22 cellular contexts compared by ENCODE assay signal in the genomic region with DNA sequence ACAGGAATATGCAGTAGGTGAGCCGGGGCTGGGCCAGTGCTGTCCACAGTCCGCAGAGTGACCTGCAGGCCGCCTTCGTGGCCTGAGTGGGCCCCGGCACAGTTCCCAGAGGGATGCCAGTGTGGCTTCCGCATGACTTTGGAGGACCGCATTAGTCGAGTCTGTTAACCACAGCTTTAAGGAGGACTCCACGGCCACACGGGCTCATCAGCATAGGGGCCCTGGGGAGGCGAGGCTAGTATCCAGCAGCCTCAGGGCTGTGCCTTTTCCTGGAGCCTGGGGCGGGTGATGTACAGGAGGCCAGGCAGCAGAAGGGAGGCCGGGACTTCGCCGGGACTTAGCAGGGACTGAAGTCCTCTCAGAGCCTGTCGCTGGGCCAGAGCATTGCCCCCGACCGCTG. TPM values are rescaled to one million over a fixed set of nuclear protein-coding genes. Genes with fewer than 3 reads are reported as not detected.
DNase-seq lines count a peak whose midpoint lies in the region; ATAC-seq, FAIRE-seq and TF ChIP-seq lines count a peak whose summit lies in the region.
"Had no signal": no experiment of that assay in that cellular context is flagged by ENCODE, and none has a peak within 500 bp of the region (broad histone marks: within the 10 kb centered on the region; RNA-seq: fewer than 3 reads in every experiment).

No MANE protein-coding gene starts in this region.

- no peak for TF ChIP-seq POLR2A in HepG2 (IDR thresholded peaks at IDR 0.05; ENCODE audit: insufficient read depth in 1 of 2, low read depth in 2 of 2, low read length in 2 of 2)
- TF ChIP-seq POLR2A in right lobe of liver (IDR thresholded peaks at IDR 0.05): no peak

- FAIRE-seq in HepG2 (lab: Jason Lieb, UNC): no peak
- FAIRE-seq: A549, D721Med, G401.6, GM12891, GM19239 had no signal

- CTCF ChIA-PET in HepG2 (lab: Yijun Ruan, JAX; ENCODE audit: low intra/inter-chr PET ratio, low total read pairs): no interaction called here

- H3K4me2 ChIP-seq in HepG2 (ENCODE audit: low read depth, low read length) (no peak overlapping the region), neuronal stem cell (ENCODE audit: insufficient read depth, low read length, poor library complexity, severe bottlenecking) (no peak overlapping the region)
- H3K4me2 ChIP-seq: A549 had no signal

- no peak overlapping the region for H4K8ac ChIP-seq in neuronal stem cell (ENCODE audit: low read depth, low read length)

- no peak overlapping the region for H3K9ac ChIP-seq in HepG2 (ENCODE audit: insufficient read depth, low read depth, low read length)
- peak overlapping the region; percentile 17 for H3K9ac ChIP-seq in NT2/D1 (ENCODE audit: insufficient read length, low read depth)
- H3K9ac ChIP-seq in neuronal stem cell (ENCODE audit: low read depth, low read length, poor library complexity): no peak overlapping the region

- H3K27ac ChIP-seq in HepG2 (ENCODE audit: extremely low read length, insufficient read depth, low read length) (peak overlapping the region; percentile 55), right lobe of liver (no peak overlapping the region), neuronal stem cell (replicated peaks; ENCODE audit: low read length) (no peak overlapping the region), SJCRH30 (no peak overlapping the region)
- H3K27ac ChIP-seq: 22Rv1, A549, C4-2B had no signal

- no peak for TF ChIP-seq RAD21 in HepG2 (CRISPR knock-in tag; IDR thresholded peaks at IDR 0.05)

- intact Hi-C loops in HepG2 (cut with micrococcal nuclease; ENCODE audit: unreplicated experiment): no loop called here
- intact Hi-C loops in right lobe of liver (cut with DNase I): loop anchor here in 1 of 2 donors (5.0 kb wide), 1 partner anchor 44 kb away; the partner anchor contains the start of gene NPW

- H2BK15ac ChIP-seq in neuronal stem cell (ENCODE audit: low read length): no peak overlapping the region

- H3K23ac ChIP-seq in neuronal stem cell (ENCODE audit: low read depth, low read length, poor library complexity): no peak overlapping the region

- H2BK12ac ChIP-seq in neuronal stem cell (ENCODE audit: low read length): no peak overlapping the region

- TF ChIP-seq CTCF in HepG2 (CRISPR knock-in tag; IDR thresholded peaks at IDR 0.05) (no peak), right lobe of liver (IDR thresholded peaks at IDR 0.05) (no peak)

- POLR2A ChIA-PET in HepG2 (lab: Yijun Ruan, JAX): no interaction called here

- TF ChIP-seq EP300 in HepG2 (IDR thresholded peaks at IDR 0.05; ENCODE audit: low read depth in 2 of 2, low read length in 2 of 2) (no peak), HepG2 (CRISPR knock-in tag; IDR thresholded peaks at IDR 0.05; ENCODE audit: borderline replicate concordance) (no peak)

- no peak overlapping the region for H3K14ac ChIP-seq in neuronal stem cell (ENCODE audit: low read length)

- H4K20me1 ChIP-seq in HepG2 (ENCODE audit: insufficient read depth, low read length): no peaks in the 10 kb centered on the region

- no peaks in the 10 kb centered on the region for H3K9me3 ChIP-seq in HepG2 (ENCODE audit: low read length)
- no peaks in the 10 kb centered on the region for H3K9me3 ChIP-seq in right lobe of liver
- no peaks in the 10 kb centered on the region for H3K9me3 ChIP-seq in NT2/D1 (ENCODE audit: insufficient read depth, low read length)
- H3K9me3 ChIP-seq in neuronal stem cell (replicated peaks in 1 of 2; ENCODE audit: control insufficient read depth in 2 of 2, insufficient read depth in 1 of 2, low read depth in 1 of 2, low read length in 2 of 2): peaks cover 0 to 2% of the 10 kb centered on the region in 2 donors
- H3K9me3 ChIP-seq in SJCRH30 (replicated peaks): no peaks in the 10 kb centered on the region
- H3K9me3 ChIP-seq: A549, Caco-2 had no signal

- H4K91ac ChIP-seq in neuronal stem cell (ENCODE audit: low read depth, low read length, poor library complexity): no peak overlapping the region

- H3K27me3 ChIP-seq in HepG2 (ENCODE audit: control insufficient read depth in 1 of 2, insufficient read depth in 2 of 2, low read length in 2 of 2) (no peaks in the 10 kb centered on the region), right lobe of liver (no peaks in the 10 kb centered on the region), NT2/D1 (ENCODE audit: insufficient read depth, insufficient read length) (no peaks in the 10 kb centered on the region), neuronal stem cell (ENCODE audit: control insufficient read depth in 3 of 3, insufficient read depth in 3 of 3, low read depth in 1 of 3, low read length in 3 of 3) (no peaks in the 10 kb centered on the region), SJCRH30 (no peaks in the 10 kb centered on the region)

- H3K4ac ChIP-seq in neuronal stem cell (ENCODE audit: low read length): no peak overlapping the region

- no peaks in the 10 kb centered on the region for H3K79me2 ChIP-seq in HepG2 (ENCODE audit: insufficient read depth, low read length)

- 93% methylated on average over 16 of the region's 18 CpGs for WGBS in HepG2 (ENCODE audit: low lambda C conversion rate)
- no CpG with 5 or more reads among the region's 18 CpGs for WGBS in right lobe of liver (ENCODE audit: insufficient coverage, low coverage, low lambda C conversion rate, missing lambda C conversion rate)
- no CpG with 5 or more reads among the region's 18 CpGs for whole genome bisulfite sequencing in neuronal stem cell (ENCODE audit: extremely low coverage in 2 of 2, insufficient read length in 2 of 2, insufficient replicate concordance in 1 of 2), 2 donors

- H2AK5ac ChIP-seq in neuronal stem cell (ENCODE audit: low read depth, low read length): no peak overlapping the region

- in situ Hi-C loops in HepG2 (cut with HindIII; ENCODE audit: extremely low pct_ligation_motif_present, low pct_unique_long_range_greater_than_20kb): no loop called here

- H2BK5ac ChIP-seq in neuronal stem cell (ENCODE audit: low read length): peak overlapping the region; percentile 24

- no peak overlapping the region for H3K4me3 ChIP-seq in HepG2 (replicated peaks in 1 of 3; ENCODE audit: insufficient read depth in 1 of 3, low read depth in 2 of 3, low read length in 3 of 3)
- H3K4me3 ChIP-seq in right lobe of liver: no peak overlapping the region
- H3K4me3 ChIP-seq in NT2/D1 (ENCODE audit: insufficient read length, low read depth): no peak overlapping the region
- no peak overlapping the region for H3K4me3 ChIP-seq in neuronal stem cell (ENCODE audit: low read length in 2 of 2)
- no peak overlapping the region for H3K4me3 ChIP-seq in SJCRH30
- H3K4me3 ChIP-seq: A549 had no signal

- no peak for DNase-seq in HepG2 (ENCODE audit: low spot score)
- no peak for DNase-seq in right lobe of liver
- DNase-seq in NT2/D1 (ENCODE audit: low read depth, low spot score): no peak
- no peak for DNase-seq in neuronal stem cell (ENCODE audit: low spot score)
- DNase-seq in T-helper 2 cell: no peak
- DNase-seq in NCI-H1417 treated with DMSO at 0.1 percent for 48 hours (lab: John Stamatoyannopoulos, UW): no peak
- no peak for DNase-seq in SJCRH30
- DNase-seq: AML-193; Caco-2; Calu3; CD4-positive, alpha-beta T cell; CD8-positive, alpha-beta T cell; DMS79 treated with DMSO at 0.1 percent for 48 hours; GF-D8 had no signal

- no peaks in the 10 kb centered on the region for H3K79me1 ChIP-seq in neuronal stem cell (ENCODE audit: low read depth, low read length)

- peaks cover 11 to 13% of the 10 kb centered on the region in 2 experiments; a peak in 4 of 5 replicates for H3K36me3 ChIP-seq in HepG2 (replicated peaks in 1 of 2; ENCODE audit: control insufficient read depth in 1 of 2, insufficient read depth in 2 of 2, low read length in 2 of 2)
- H3K36me3 ChIP-seq in right lobe of liver: peaks cover 0 to 45% (median 8%) of the 10 kb centered on the region in 4 donors
- H3K36me3 ChIP-seq in NT2/D1 (ENCODE audit: insufficient read depth, insufficient read length, low read length): peaks cover 83% of the 10 kb centered on the region
- peaks cover 28 to 69% of the 10 kb centered on the region in 2 donors for H3K36me3 ChIP-seq in neuronal stem cell (replicated peaks in 1 of 2; ENCODE audit: control insufficient read depth in 2 of 2, insufficient read depth in 2 of 2, low read length in 2 of 2)
- peaks cover 5% of the 10 kb centered on the region; the same call in 1 of the 2 replicates for H3K36me3 ChIP-seq in SJCRH30

- no peak overlapping the region for H2AFZ ChIP-seq in HepG2 (ENCODE audit: low read length)
- no peak overlapping the region for H2AFZ ChIP-seq in neuronal stem cell (ENCODE audit: low read length)

- BruUV-seq in HepG2 (replicated peaks; lab: Mats Ljungman, UMichigan): no TSS peak

- no peak overlapping the region for H3K18ac ChIP-seq in neuronal stem cell (ENCODE audit: low read length)

- no peak for ATAC-seq in HepG2
- ATAC-seq in right lobe of liver: no peak
- ATAC-seq: A549; CD8-positive, alpha-beta T cell had no signal

- no peaks in the 10 kb centered on the region for H3K4me1 ChIP-seq in HepG2 (ENCODE audit: insufficient read depth, low read length)
- H3K4me1 ChIP-seq in right lobe of liver: peaks cover 0 to 8% (median 4%) of the 10 kb centered on the region in 4 donors
- peaks cover 11% of the 10 kb centered on the region for H3K4me1 ChIP-seq in NT2/D1 (ENCODE audit: insufficient read depth, insufficient read length)
- peaks cover 0 to 13% of the 10 kb centered on the region in 2 donors for H3K4me1 ChIP-seq in neuronal stem cell (ENCODE audit: control insufficient read depth in 2 of 2, insufficient read depth in 1 of 2, low read depth in 1 of 2, low read length in 2 of 2)
- no peaks in the 10 kb centered on the region for H3K4me1 ChIP-seq in SJCRH30
- H3K4me1 ChIP-seq: A549, Caco-2 had no signal

- H2BK120ac ChIP-seq in neuronal stem cell (ENCODE audit: low read depth, low read length): no peak overlapping the region

RNA-seq across cellular contexts. Expression of gene TSC2, which starts 13.2 kb away (rescaled TPM):
- total RNA-seq in HepG2 (2016; rRNA removed; fragmentation: Illumina TruSeq; extraction: Trizol) (10.3 and 19.6 TPM in 2 replicates), right lobe of liver (100 to 1,000 TPM in 1 of 6 experiments, 10 to 100 TPM in 5; 25.7 to 124 (median 59.4) TPM)
- 13.6 and 17.2 TPM in 2 replicates for total RNA-seq in HepG2 (2016; cell fraction: cytosol; rRNA removed; fragmentation: Illumina TruSeq; extraction: Trizol; ENCODE audit: low read depth)
- 7.7 and 19.6 TPM in 2 replicates for total RNA-seq in HepG2 (2016; cell fraction: insoluble cytoplasmic fraction; rRNA removed; fragmentation: Illumina TruSeq; extraction: Trizol)
- 13.2 and 13.3 TPM in 2 replicates for total RNA-seq in HepG2 (2016; cell fraction: membrane; rRNA removed; fragmentation: Illumina TruSeq; extraction: Trizol)
- total RNA-seq in HepG2 (2016; cell fraction: nucleus; rRNA removed; fragmentation: Illumina TruSeq; extraction: Trizol): 21.2 and 34.7 TPM in 2 replicates
- polyA plus RNA-seq in HepG2 (2011; rRNA removed): 40.4 and 44.6 TPM in 2 replicates
- 13.0 and 19.7 TPM in 2 replicates for polyA plus RNA-seq in HepG2 (2011; cell fraction: cytosol; rRNA removed)
- polyA plus RNA-seq in HepG2 (2011; cell fraction: nucleus; rRNA removed): 352 and 473 TPM in 2 replicates
- 50.1 and 57.0 TPM in 2 replicates for polyA plus RNA-seq in HepG2 (2012)
- 2.9 and 4.1 TPM in 2 replicates for polyA plus RNA-seq in HepG2 (2016; cell fraction: cytosol; fragmentation: Illumina TruSeq; extraction: Trizol; ENCODE audit: low read depth)
- polyA plus RNA-seq in HepG2 (2016; cell fraction: insoluble cytoplasmic fraction; fragmentation: Illumina TruSeq; extraction: Trizol; ENCODE audit: low read depth): 13.2 and 17.7 TPM in 2 replicates
- polyA plus RNA-seq in HepG2 (2016; cell fraction: membrane; fragmentation: Illumina TruSeq; extraction: Trizol; ENCODE audit: low read depth): 5.4 and 5.7 TPM in 2 replicates
- polyA plus RNA-seq in HepG2 (2016; cell fraction: nucleus; fragmentation: Illumina TruSeq; extraction: Trizol; ENCODE audit: insufficient read depth, low read depth): 82.5 and 84.9 TPM in 2 replicates
- 69.9 and 84.9 TPM in 2 replicates for polyA minus RNA-seq in HepG2 (2011; rRNA and poly(A)+ RNA removed; ENCODE audit: low replicate concordance)
- 25.5 and 36.2 TPM in 2 replicates for polyA minus RNA-seq in HepG2 (2011; cell fraction: cytosol; rRNA and poly(A)+ RNA removed)
- 59.4 and 61.0 TPM in 2 replicates for polyA minus RNA-seq in HepG2 (2011; cell fraction: nucleus; rRNA and poly(A)+ RNA removed)
- polyA plus RNA-seq in neuronal stem cell (2013, experiment 1 of 2): 54.6 TPM
- 53.2 TPM for polyA plus RNA-seq in neuronal stem cell (2013, experiment 2 of 2)
- 32.0 and 37.1 TPM in 2 replicates for total RNA-seq in SJCRH30 (2014; rRNA removed; shearing (Covaris generic))

RNA-seq across cellular contexts. Expression of gene NTHL1, which starts 13.4 kb away (rescaled TPM):
- total RNA-seq in HepG2 (2016; rRNA removed; fragmentation: Illumina TruSeq; extraction: Trizol) (64.8 and 64.9 TPM in 2 replicates), right lobe of liver (100 to 1,000 TPM in 1 of 6 experiments, 10 to 100 TPM in 5; 12.0 to 127 (median 42.6) TPM)
- total RNA-seq in HepG2 (2016; cell fraction: cytosol; rRNA removed; fragmentation: Illumina TruSeq; extraction: Trizol; ENCODE audit: low read depth): 24.9 and 26.2 TPM in 2 replicates
- 69.4 and 70.6 TPM in 2 replicates for total RNA-seq in HepG2 (2016; cell fraction: insoluble cytoplasmic fraction; rRNA removed; fragmentation: Illumina TruSeq; extraction: Trizol)
- total RNA-seq in HepG2 (2016; cell fraction: membrane; rRNA removed; fragmentation: Illumina TruSeq; extraction: Trizol): 25.2 and 29.9 TPM in 2 replicates
- 22.8 and 26.0 TPM in 2 replicates for total RNA-seq in HepG2 (2016; cell fraction: nucleus; rRNA removed; fragmentation: Illumina TruSeq; extraction: Trizol)
- polyA plus RNA-seq in HepG2 (2011; rRNA removed): 47.5 and 55.6 TPM in 2 replicates
- polyA plus RNA-seq in HepG2 (2011; cell fraction: cytosol; rRNA removed): 63.4 and 112 TPM in 2 replicates
- polyA plus RNA-seq in HepG2 (2011; cell fraction: nucleus; rRNA removed): 61.1 and 66.7 TPM in 2 replicates
- 19.7 and 24.2 TPM in 2 replicates for polyA plus RNA-seq in HepG2 (2012)
- 12.4 and 13.2 TPM in 2 replicates for polyA plus RNA-seq in HepG2 (2016; cell fraction: cytosol; fragmentation: Illumina TruSeq; extraction: Trizol; ENCODE audit: low read depth)
- polyA plus RNA-seq in HepG2 (2016; cell fraction: insoluble cytoplasmic fraction; fragmentation: Illumina TruSeq; extraction: Trizol; ENCODE audit: low read depth): 43.0 and 46.2 TPM in 2 replicates
- polyA plus RNA-seq in HepG2 (2016; cell fraction: membrane; fragmentation: Illumina TruSeq; extraction: Trizol; ENCODE audit: low read depth): 15.6 and 17.1 TPM in 2 replicates
- polyA plus RNA-seq in HepG2 (2016; cell fraction: nucleus; fragmentation: Illumina TruSeq; extraction: Trizol; ENCODE audit: insufficient read depth, low read depth): 42.8 and 44.9 TPM in 2 replicates
- polyA minus RNA-seq in HepG2 (2011; rRNA and poly(A)+ RNA removed; ENCODE audit: low replicate concordance): 25.8 and 50.8 TPM in 2 replicates
- 24.2 and 32.7 TPM in 2 replicates for polyA minus RNA-seq in HepG2 (2011; cell fraction: cytosol; rRNA and poly(A)+ RNA removed)
- 9.3 and 11.6 TPM in 2 replicates for polyA minus RNA-seq in HepG2 (2011; cell fraction: nucleus; rRNA and poly(A)+ RNA removed)
- 28.2 TPM for polyA plus RNA-seq in neuronal stem cell (2013, experiment 1 of 2)
- polyA plus RNA-seq in neuronal stem cell (2013, experiment 2 of 2): 27.7 TPM
- total RNA-seq in SJCRH30 (2014; rRNA removed; shearing (Covaris generic)): 16.6 and 17.5 TPM in 2 replicates

RNA-seq across cellular contexts. Expression of gene NHERF2, which starts 34.3 kb away (rescaled TPM):
- total RNA-seq in HepG2 (2016; rRNA removed; fragmentation: Illumina TruSeq; extraction: Trizol) (15.8 and 23.7 TPM in 2 replicates), right lobe of liver (100 to 1,000 TPM; 129 to 284 (median 186) TPM)
- total RNA-seq in HepG2 (2016; cell fraction: cytosol; rRNA removed; fragmentation: Illumina TruSeq; extraction: Trizol; ENCODE audit: low read depth): 17.2 and 21.7 TPM in 2 replicates
- 14.8 and 26.0 TPM in 2 replicates for total RNA-seq in HepG2 (2016; cell fraction: insoluble cytoplasmic fraction; rRNA removed; fragmentation: Illumina TruSeq; extraction: Trizol)
- 42.5 and 44.6 TPM in 2 replicates for total RNA-seq in HepG2 (2016; cell fraction: membrane; rRNA removed; fragmentation: Illumina TruSeq; extraction: Trizol)
- 14.4 and 15.0 TPM in 2 replicates for total RNA-seq in HepG2 (2016; cell fraction: nucleus; rRNA removed; fragmentation: Illumina TruSeq; extraction: Trizol)
- 39.3 and 47.2 TPM in 2 replicates for polyA plus RNA-seq in HepG2 (2011; rRNA removed)
- 28.8 and 54.4 TPM in 2 replicates for polyA plus RNA-seq in HepG2 (2011; cell fraction: cytosol; rRNA removed)
- polyA plus RNA-seq in HepG2 (2011; cell fraction: nucleus; rRNA removed): 94.7 and 105 TPM in 2 replicates
- polyA plus RNA-seq in HepG2 (2012): 25.8 and 38.7 TPM in 2 replicates
- polyA plus RNA-seq in HepG2 (2016; cell fraction: cytosol; fragmentation: Illumina TruSeq; extraction: Trizol; ENCODE audit: low read depth): 54.0 and 63.1 TPM in 2 replicates
- polyA plus RNA-seq in HepG2 (2016; cell fraction: insoluble cytoplasmic fraction; fragmentation: Illumina TruSeq; extraction: Trizol; ENCODE audit: low read depth): 37.8 and 52.2 TPM in 2 replicates
- polyA plus RNA-seq in HepG2 (2016; cell fraction: membrane; fragmentation: Illumina TruSeq; extraction: Trizol; ENCODE audit: low read depth): 72.6 and 84.9 TPM in 2 replicates
- 53.4 and 59.6 TPM in 2 replicates for polyA plus RNA-seq in HepG2 (2016; cell fraction: nucleus; fragmentation: Illumina TruSeq; extraction: Trizol; ENCODE audit: insufficient read depth, low read depth)
- 6.8 and 36.4 TPM in 2 replicates for polyA minus RNA-seq in HepG2 (2011; rRNA and poly(A)+ RNA removed; ENCODE audit: low replicate concordance)
- polyA minus RNA-seq in HepG2 (2011; cell fraction: cytosol; rRNA and poly(A)+ RNA removed): 24.4 and 28.2 TPM in 2 replicates
- 13.3 and 13.8 TPM in 2 replicates for polyA minus RNA-seq in HepG2 (2011; cell fraction: nucleus; rRNA and poly(A)+ RNA removed)
- 16.0 TPM for polyA plus RNA-seq in neuronal stem cell (2013, experiment 1 of 2)
- polyA plus RNA-seq in neuronal stem cell (2013, experiment 2 of 2): 14.8 TPM
- 6.4 and 8.0 TPM in 2 replicates for total RNA-seq in SJCRH30 (2014; rRNA removed; shearing (Covaris generic))

RNA-seq across cellular contexts. Expression of gene NPW, which starts 41.4 kb away (rescaled TPM):
- 0.97 TPM in 1 of 2 replicates, not detected in the other for total RNA-seq in HepG2 (2016; rRNA removed; fragmentation: Illumina TruSeq; extraction: Trizol)
- total RNA-seq in HepG2 (2016; cell fraction: cytosol; rRNA removed; fragmentation: Illumina TruSeq; extraction: Trizol; ENCODE audit: low read depth): 1.1 and 2.6 TPM in 2 replicates
- 0.87 TPM in 1 of 2 replicates, not detected in the other for total RNA-seq in HepG2 (2016; cell fraction: insoluble cytoplasmic fraction; rRNA removed; fragmentation: Illumina TruSeq; extraction: Trizol)
- 0.71 and 0.79 TPM in 2 replicates for total RNA-seq in HepG2 (2016; cell fraction: membrane; rRNA removed; fragmentation: Illumina TruSeq; extraction: Trizol)
- not detected in 2 replicates for total RNA-seq in HepG2 (2016; cell fraction: nucleus; rRNA removed; fragmentation: Illumina TruSeq; extraction: Trizol)
- 0.24 and 0.25 TPM in 2 replicates for polyA plus RNA-seq in HepG2 (2011; rRNA removed)
- polyA plus RNA-seq in HepG2 (2011; cell fraction: cytosol; rRNA removed): 0.50 and 0.85 TPM in 2 replicates
- polyA plus RNA-seq in HepG2 (2011; cell fraction: nucleus; rRNA removed): 1.1 and 1.2 TPM in 2 replicates
- 0.82 and 1.4 TPM in 2 replicates for polyA plus RNA-seq in HepG2 (2012)
- 0.87 and 1.2 TPM in 2 replicates for polyA plus RNA-seq in HepG2 (2016; cell fraction: cytosol; fragmentation: Illumina TruSeq; extraction: Trizol; ENCODE audit: low read depth)
- 0.61 and 0.63 TPM in 2 replicates for polyA plus RNA-seq in HepG2 (2016; cell fraction: insoluble cytoplasmic fraction; fragmentation: Illumina TruSeq; extraction: Trizol; ENCODE audit: low read depth)
- 0.42 and 0.81 TPM in 2 replicates for polyA plus RNA-seq in HepG2 (2016; cell fraction: membrane; fragmentation: Illumina TruSeq; extraction: Trizol; ENCODE audit: low read depth)
- polyA plus RNA-seq in HepG2 (2016; cell fraction: nucleus; fragmentation: Illumina TruSeq; extraction: Trizol; ENCODE audit: insufficient read depth, low read depth): 0.85 and 2.0 TPM in 2 replicates
- 0.21 TPM in 1 of 2 replicates, not detected in the other for polyA minus RNA-seq in HepG2 (2011; rRNA and poly(A)+ RNA removed; ENCODE audit: low replicate concordance)
- polyA minus RNA-seq in HepG2 (2011; cell fraction: cytosol; rRNA and poly(A)+ RNA removed): 3.4 TPM in 1 of 2 replicates, not detected in the other
- 0.50 TPM in 1 of 2 replicates, not detected in the other for polyA minus RNA-seq in HepG2 (2011; cell fraction: nucleus; rRNA and poly(A)+ RNA removed)
- 10 to 100 TPM in 2 of 6 experiments, 1 to 10 TPM in 4; 2.7 to 12.3 (median 8.2) TPM for total RNA-seq in right lobe of liver
- 2.0 TPM for polyA plus RNA-seq in neuronal stem cell (2013, experiment 1 of 2)
- polyA plus RNA-seq in neuronal stem cell (2013, experiment 2 of 2): 1.7 TPM
- 1.6 TPM in 2 replicates for total RNA-seq in SJCRH30 (2014; rRNA removed; shearing (Covaris generic))
- total RNA-seq: A172; CD8-positive, alpha-beta T cell had no signal

RNA-seq across cellular contexts. Expression of gene ZNF598, which starts 51.4 kb away (rescaled TPM):
- total RNA-seq in HepG2 (2016; rRNA removed; fragmentation: Illumina TruSeq; extraction: Trizol) (9.5 and 13.5 TPM in 2 replicates), right lobe of liver (10 to 100 TPM; 21.6 to 46.4 (median 25.0) TPM)
- total RNA-seq in HepG2 (2016; cell fraction: cytosol; rRNA removed; fragmentation: Illumina TruSeq; extraction: Trizol; ENCODE audit: low read depth): 7.8 and 8.6 TPM in 2 replicates
- 6.1 and 14.0 TPM in 2 replicates for total RNA-seq in HepG2 (2016; cell fraction: insoluble cytoplasmic fraction; rRNA removed; fragmentation: Illumina TruSeq; extraction: Trizol)
- total RNA-seq in HepG2 (2016; cell fraction: membrane; rRNA removed; fragmentation: Illumina TruSeq; extraction: Trizol): 8.0 and 9.4 TPM in 2 replicates
- 15.2 and 16.0 TPM in 2 replicates for total RNA-seq in HepG2 (2016; cell fraction: nucleus; rRNA removed; fragmentation: Illumina TruSeq; extraction: Trizol)
- polyA plus RNA-seq in HepG2 (2011; rRNA removed): 14.2 and 17.6 TPM in 2 replicates
- 10.9 and 19.8 TPM in 2 replicates for polyA plus RNA-seq in HepG2 (2011; cell fraction: cytosol; rRNA removed)
- polyA plus RNA-seq in HepG2 (2011; cell fraction: nucleus; rRNA removed): 80.6 and 103 TPM in 2 replicates
- polyA plus RNA-seq in HepG2 (2012): 6.9 and 11.3 TPM in 2 replicates
- polyA plus RNA-seq in HepG2 (2016; cell fraction: cytosol; fragmentation: Illumina TruSeq; extraction: Trizol; ENCODE audit: low read depth): 4.2 and 5.0 TPM in 2 replicates
- polyA plus RNA-seq in HepG2 (2016; cell fraction: insoluble cytoplasmic fraction; fragmentation: Illumina TruSeq; extraction: Trizol; ENCODE audit: low read depth): 14.5 and 15.5 TPM in 2 replicates
- 8.5 and 11.6 TPM in 2 replicates for polyA plus RNA-seq in HepG2 (2016; cell fraction: membrane; fragmentation: Illumina TruSeq; extraction: Trizol; ENCODE audit: low read depth)
- 58.7 and 59.3 TPM in 2 replicates for polyA plus RNA-seq in HepG2 (2016; cell fraction: nucleus; fragmentation: Illumina TruSeq; extraction: Trizol; ENCODE audit: insufficient read depth, low read depth)
- 25.2 and 28.9 TPM in 2 replicates for polyA minus RNA-seq in HepG2 (2011; rRNA and poly(A)+ RNA removed; ENCODE audit: low replicate concordance)
- 12.5 and 18.7 TPM in 2 replicates for polyA minus RNA-seq in HepG2 (2011; cell fraction: cytosol; rRNA and poly(A)+ RNA removed)
- polyA minus RNA-seq in HepG2 (2011; cell fraction: nucleus; rRNA and poly(A)+ RNA removed): 12.6 and 18.4 TPM in 2 replicates
- polyA plus RNA-seq in neuronal stem cell (2013, experiment 1 of 2): 21.3 TPM
- polyA plus RNA-seq in neuronal stem cell (2013, experiment 2 of 2): 20.9 TPM
- total RNA-seq in SJCRH30 (2014; rRNA removed; shearing (Covaris generic)): 22.9 and 25.6 TPM in 2 replicates
